ENCODE assay signal across 2 cellular contexts in the genomic region with DNA sequence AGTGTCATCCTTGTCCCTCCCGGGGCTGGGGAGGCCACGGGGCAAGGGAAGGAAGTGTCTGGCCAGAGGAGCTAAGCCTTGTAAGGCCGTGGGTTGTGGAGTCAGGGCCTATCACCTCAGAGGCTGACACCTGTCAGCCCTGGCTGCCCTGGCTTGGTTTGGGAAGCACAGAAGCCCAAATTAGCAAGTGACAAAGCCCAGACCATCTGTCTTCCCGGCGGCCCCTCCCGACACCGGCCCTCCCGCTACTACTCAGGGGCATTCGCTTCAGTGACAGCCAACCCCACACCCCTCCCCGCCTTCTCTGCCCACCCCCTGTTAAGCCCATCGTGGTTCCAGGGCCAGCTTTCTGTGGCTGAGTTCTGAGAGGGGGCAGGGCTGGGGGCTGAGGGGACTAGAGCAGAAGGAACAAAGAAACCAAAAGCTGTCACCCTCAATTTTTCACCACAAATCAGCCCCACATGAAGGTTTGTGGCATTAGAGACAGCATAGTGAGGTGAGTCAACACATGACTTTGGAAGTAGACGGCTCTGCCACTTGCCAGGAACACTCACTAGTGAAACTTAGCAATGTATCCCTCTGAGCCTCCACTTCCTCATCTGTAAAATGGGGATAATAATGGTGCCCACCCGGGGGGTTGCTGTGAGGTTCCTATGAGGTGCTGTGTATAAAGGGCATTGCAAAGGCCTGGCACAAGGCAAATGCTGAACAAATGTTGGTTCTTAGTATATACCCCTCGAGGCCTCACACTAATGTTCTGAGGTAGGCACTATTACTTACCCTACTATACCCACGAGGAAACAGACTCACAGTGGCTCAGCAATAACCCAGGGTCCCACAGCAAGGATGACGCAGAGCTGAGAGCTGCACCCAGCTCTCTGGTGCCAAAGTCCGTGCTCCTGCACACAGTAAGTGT.
TF ChIP-seq lines count a peak whose summit lies in the region.

No MANE protein-coding gene starts in this region.

TF ChIP-seq in SK-N-SH, 30 proteins besides CTCF, POLR2A, EP300 and RAD21:
- no peak for TF ChIP-seq NFIC (IDR thresholded peaks at IDR 0.05; ENCODE audit: borderline replicate concordance)
- TF ChIP-seq NRF1 (IDR thresholded peaks at IDR 0.05; ENCODE audit: low read depth, low read length) = no peak
- TF ChIP-seq CHD2 (IDR thresholded peaks at IDR 0.05; ENCODE audit: low read length, partially characterized antibody) = no peak
- no peak for TF ChIP-seq SMC3 (IDR thresholded peaks at IDR 0.05; ENCODE audit: low read depth, low read length)
- TF ChIP-seq GATA2 (CRISPR knock-in tag; IDR thresholded peaks at IDR 0.05) = no peak
- TF ChIP-seq, protein P1, sequence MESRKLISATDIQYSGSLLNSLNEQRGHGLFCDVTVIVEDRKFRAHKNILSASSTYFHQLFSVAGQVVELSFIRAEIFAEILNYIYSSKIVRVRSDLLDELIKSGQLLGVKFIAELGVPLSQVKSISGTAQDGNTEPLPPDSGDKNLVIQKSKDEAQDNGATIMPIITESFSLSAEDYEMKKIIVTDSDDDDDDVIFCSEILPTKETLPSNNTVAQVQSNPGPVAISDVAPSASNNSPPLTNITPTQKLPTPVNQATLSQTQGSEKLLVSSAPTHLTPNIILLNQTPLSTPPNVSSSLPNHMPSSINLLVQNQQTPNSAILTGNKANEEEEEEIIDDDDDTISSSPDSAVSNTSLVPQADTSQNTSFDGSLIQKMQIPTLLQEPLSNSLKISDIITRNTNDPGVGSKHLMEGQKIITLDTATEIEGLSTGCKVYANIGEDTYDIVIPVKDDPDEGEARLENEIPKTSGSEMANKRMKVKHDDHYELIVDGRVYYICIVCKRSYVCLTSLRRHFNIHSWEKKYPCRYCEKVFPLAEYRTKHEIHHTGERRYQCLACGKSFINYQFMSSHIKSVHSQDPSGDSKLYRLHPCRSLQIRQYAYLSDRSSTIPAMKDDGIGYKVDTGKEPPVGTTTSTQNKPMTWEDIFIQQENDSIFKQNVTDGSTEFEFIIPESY (IDR thresholded peaks at IDR 0.05; ENCODE audit: borderline replicate concordance, low read depth) = no peak
- no peak for TF ChIP-seq JUND (IDR thresholded peaks at IDR 0.05)
- TF ChIP-seq, protein P2, sequence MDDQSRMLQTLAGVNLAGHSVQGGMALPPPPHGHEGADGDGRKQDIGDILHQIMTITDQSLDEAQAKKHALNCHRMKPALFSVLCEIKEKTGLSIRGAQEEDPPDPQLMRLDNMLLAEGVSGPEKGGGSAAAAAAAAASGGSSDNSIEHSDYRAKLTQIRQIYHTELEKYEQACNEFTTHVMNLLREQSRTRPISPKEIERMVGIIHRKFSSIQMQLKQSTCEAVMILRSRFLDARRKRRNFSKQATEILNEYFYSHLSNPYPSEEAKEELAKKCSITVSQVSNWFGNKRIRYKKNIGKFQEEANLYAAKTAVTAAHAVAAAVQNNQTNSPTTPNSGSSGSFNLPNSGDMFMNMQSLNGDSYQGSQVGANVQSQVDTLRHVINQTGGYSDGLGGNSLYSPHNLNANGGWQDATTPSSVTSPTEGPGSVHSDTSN (IDR thresholded peaks at IDR 0.05) = no peak
- TF ChIP-seq SIN3A (IDR thresholded peaks at IDR 0.05; ENCODE audit: borderline replicate concordance, low read depth, low read length) = no peak
- no peak for TF ChIP-seq FOXJ3 (CRISPR knock-in tag; IDR thresholded peaks at IDR 0.05)
- TF ChIP-seq RXRA (IDR thresholded peaks at IDR 0.05; ENCODE audit: borderline replicate concordance, low read depth) = no peak
- TF ChIP-seq TCF12 (IDR thresholded peaks at IDR 0.05) = no peak
- TF ChIP-seq, protein P3, sequence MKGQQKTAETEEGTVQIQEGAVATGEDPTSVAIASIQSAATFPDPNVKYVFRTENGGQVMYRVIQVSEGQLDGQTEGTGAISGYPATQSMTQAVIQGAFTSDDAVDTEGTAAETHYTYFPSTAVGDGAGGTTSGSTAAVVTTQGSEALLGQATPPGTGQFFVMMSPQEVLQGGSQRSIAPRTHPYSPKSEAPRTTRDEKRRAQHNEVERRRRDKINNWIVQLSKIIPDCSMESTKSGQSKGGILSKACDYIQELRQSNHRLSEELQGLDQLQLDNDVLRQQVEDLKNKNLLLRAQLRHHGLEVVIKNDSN (IDR thresholded peaks at IDR 0.05; ENCODE audit: borderline replicate concordance, low read depth) = no peak
- TF ChIP-seq, protein P4, sequence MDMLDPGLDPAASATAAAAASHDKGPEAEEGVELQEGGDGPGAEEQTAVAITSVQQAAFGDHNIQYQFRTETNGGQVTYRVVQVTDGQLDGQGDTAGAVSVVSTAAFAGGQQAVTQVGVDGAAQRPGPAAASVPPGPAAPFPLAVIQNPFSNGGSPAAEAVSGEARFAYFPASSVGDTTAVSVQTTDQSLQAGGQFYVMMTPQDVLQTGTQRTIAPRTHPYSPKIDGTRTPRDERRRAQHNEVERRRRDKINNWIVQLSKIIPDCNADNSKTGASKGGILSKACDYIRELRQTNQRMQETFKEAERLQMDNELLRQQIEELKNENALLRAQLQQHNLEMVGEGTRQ (IDR thresholded peaks at IDR 0.05; ENCODE audit: borderline replicate concordance, low read depth, low read length) = no peak
- TF ChIP-seq EZH2phosphoT487 (IDR thresholded peaks at IDR 0.05; ENCODE audit: borderline replicate concordance, low read depth) = no peak

TF ChIP-seq in SK-N-SH treated with all-trans-retinoic acid at 6 μM for 48 hours, 23 proteins besides CTCF, POLR2A, EP300 and RAD21:
- TF ChIP-seq, protein P5, sequence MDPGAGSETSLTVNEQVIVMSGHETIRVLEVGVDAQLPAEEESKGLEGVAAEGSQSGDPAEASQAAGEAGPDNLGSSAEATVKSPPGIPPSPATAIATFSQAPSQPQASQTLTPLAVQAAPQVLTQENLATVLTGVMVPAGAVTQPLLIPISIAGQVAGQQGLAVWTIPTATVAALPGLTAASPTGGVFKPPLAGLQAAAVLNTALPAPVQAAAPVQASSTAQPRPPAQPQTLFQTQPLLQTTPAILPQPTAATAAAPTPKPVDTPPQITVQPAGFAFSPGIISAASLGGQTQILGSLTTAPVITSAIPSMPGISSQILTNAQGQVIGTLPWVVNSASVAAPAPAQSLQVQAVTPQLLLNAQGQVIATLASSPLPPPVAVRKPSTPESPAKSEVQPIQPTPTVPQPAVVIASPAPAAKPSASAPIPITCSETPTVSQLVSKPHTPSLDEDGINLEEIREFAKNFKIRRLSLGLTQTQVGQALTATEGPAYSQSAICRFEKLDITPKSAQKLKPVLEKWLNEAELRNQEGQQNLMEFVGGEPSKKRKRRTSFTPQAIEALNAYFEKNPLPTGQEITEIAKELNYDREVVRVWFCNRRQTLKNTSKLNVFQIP (CRISPR knock-in tag; IDR thresholded peaks at IDR 0.05; ENCODE audit: borderline replicate concordance, low read depth) = no peak
- no peak for TF ChIP-seq ZFP30 (CRISPR knock-in tag; IDR thresholded peaks at IDR 0.05)
- no peak for TF ChIP-seq ZNF70 (CRISPR knock-in tag; IDR thresholded peaks at IDR 0.05)
- TF ChIP-seq, protein P6, sequence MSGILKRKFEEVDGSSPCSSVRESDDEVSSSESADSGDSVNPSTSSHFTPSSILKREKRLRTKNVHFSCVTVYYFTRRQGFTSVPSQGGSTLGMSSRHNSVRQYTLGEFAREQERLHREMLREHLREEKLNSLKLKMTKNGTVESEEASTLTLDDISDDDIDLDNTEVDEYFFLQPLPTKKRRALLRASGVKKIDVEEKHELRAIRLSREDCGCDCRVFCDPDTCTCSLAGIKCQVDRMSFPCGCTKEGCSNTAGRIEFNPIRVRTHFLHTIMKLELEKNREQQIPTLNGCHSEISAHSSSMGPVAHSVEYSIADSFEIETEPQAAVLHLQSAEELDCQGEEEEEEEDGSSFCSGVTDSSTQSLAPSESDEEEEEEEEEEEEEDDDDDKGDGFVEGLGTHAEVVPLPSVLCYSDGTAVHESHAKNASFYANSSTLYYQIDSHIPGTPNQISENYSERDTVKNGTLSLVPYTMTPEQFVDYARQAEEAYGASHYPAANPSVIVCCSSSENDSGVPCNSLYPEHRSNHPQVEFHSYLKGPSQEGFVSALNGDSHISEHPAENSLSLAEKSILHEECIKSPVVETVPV (CRISPR knock-in tag; IDR thresholded peaks at IDR 0.05) = no peak
- no peak for TF ChIP-seq ZNF8 (CRISPR knock-in tag; IDR thresholded peaks at IDR 0.05)
- no peak for TF ChIP-seq PPARA (CRISPR knock-in tag; IDR thresholded peaks at IDR 0.05; ENCODE audit: borderline replicate concordance)
- TF ChIP-seq, protein P7, sequence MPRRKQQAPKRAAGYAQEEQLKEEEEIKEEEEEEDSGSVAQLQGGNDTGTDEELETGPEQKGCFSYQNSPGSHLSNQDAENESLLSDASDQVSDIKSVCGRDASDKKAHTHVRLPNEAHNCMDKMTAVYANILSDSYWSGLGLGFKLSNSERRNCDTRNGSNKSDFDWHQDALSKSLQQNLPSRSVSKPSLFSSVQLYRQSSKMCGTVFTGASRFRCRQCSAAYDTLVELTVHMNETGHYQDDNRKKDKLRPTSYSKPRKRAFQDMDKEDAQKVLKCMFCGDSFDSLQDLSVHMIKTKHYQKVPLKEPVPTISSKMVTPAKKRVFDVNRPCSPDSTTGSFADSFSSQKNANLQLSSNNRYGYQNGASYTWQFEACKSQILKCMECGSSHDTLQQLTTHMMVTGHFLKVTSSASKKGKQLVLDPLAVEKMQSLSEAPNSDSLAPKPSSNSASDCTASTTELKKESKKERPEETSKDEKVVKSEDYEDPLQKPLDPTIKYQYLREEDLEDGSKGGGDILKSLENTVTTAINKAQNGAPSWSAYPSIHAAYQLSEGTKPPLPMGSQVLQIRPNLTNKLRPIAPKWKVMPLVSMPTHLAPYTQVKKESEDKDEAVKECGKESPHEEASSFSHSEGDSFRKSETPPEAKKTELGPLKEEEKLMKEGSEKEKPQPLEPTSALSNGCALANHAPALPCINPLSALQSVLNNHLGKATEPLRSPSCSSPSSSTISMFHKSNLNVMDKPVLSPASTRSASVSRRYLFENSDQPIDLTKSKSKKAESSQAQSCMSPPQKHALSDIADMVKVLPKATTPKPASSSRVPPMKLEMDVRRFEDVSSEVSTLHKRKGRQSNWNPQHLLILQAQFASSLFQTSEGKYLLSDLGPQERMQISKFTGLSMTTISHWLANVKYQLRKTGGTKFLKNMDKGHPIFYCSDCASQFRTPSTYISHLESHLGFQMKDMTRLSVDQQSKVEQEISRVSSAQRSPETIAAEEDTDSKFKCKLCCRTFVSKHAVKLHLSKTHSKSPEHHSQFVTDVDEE (CRISPR knock-in tag; IDR thresholded peaks at IDR 0.05) = no peak
- no peak for TF ChIP-seq GLIS3 (CRISPR knock-in tag; IDR thresholded peaks at IDR 0.05)
- no peak for TF ChIP-seq SNAI2 (CRISPR knock-in tag; IDR thresholded peaks at IDR 0.05)
- TF ChIP-seq ISL1 (CRISPR knock-in tag; IDR thresholded peaks at IDR 0.05) = no peak
- no peak for TF ChIP-seq CSDC2 (CRISPR knock-in tag; IDR thresholded peaks at IDR 0.05)
- no peak for TF ChIP-seq ARNTL (CRISPR knock-in tag; IDR thresholded peaks at IDR 0.05; ENCODE audit: borderline replicate concordance, low read depth)
- no peak for TF ChIP-seq ZNF565 (CRISPR knock-in tag; conservative IDR thresholded peaks at IDR 0.05; ENCODE audit: low read depth)
- TF ChIP-seq ZFP3 (CRISPR knock-in tag; IDR thresholded peaks at IDR 0.05) = no peak
- TF ChIP-seq TOX (CRISPR knock-in tag; IDR thresholded peaks at IDR 0.05; ENCODE audit: borderline replicate concordance) = no peak
- TF ChIP-seq ESRRG (CRISPR knock-in tag; IDR thresholded peaks at IDR 0.05) = no peak
